8 cellular contexts compared by ENCODE assay signal in the genomic region with DNA sequence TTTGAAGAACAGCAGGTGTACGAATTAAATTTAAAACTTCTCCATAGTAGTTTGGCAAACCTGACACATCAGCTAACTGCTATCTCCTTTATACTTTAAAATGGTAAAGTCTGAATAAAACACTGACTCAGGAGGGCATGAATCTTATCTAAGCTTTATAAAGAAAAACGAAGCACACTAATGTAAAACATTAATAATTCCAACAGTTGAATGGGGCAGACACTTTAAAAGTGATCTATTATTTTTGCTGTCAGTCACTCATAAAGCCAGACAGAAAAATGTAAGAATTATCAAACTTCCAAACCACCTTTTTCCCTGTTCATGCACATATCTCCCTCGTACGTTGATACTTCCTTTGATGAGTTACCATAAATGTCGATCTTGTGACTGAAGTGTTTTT. TPM values are rescaled to one million over a fixed set of nuclear protein-coding genes. Genes with fewer than 3 reads are reported as not detected.
DNase-seq lines count a peak whose midpoint lies in the region; ATAC-seq and TF ChIP-seq lines count a peak whose summit lies in the region.

No MANE protein-coding gene starts in this region.

- H3K4me1 ChIP-seq in adipocyte (ENCODE audit: control insufficient read depth, insufficient read depth, low read length) (peaks cover 46% of the 10 kb centered on the region), liver (ENCODE audit: control insufficient read depth in 4 of 4, insufficient read depth in 4 of 4, low read length in 3 of 4) (peaks cover 3 to 42% (median 26%) of the 10 kb centered on the region in 4 donors), transverse colon (peaks cover 36 to 66% (median 51%) of the 10 kb centered on the region in 4 donors)

- TF ChIP-seq EP300 in transverse colon (IDR thresholded peaks at IDR 0.05; ENCODE audit: low read depth) = no peak

- no peaks in the 10 kb centered on the region for H3K9me3 Mint-ChIP-seq in activated naive CD4-positive, alpha-beta T cell treated with anti-CD3 and anti-CD28 coated beads for 36 hours

- H3K27me3 ChIP-seq in adipocyte (replicated peaks; ENCODE audit: control insufficient read depth, insufficient read depth, low read length) (no peaks in the 10 kb centered on the region), liver (ENCODE audit: control insufficient read depth in 4 of 4, insufficient read depth in 4 of 4, low read length in 3 of 4) (no peaks in the 10 kb centered on the region), transverse colon (no peaks in the 10 kb centered on the region), H7 (ENCODE audit: control insufficient read depth, insufficient read depth, low read length) (no peaks in the 10 kb centered on the region)

- TF ChIP-seq CTCF in liver (IDR thresholded peaks at IDR 0.05; ENCODE audit: low read depth, low read length, missing input control) (no peak), transverse colon (IDR thresholded peaks at IDR 0.05) (no peak)

- no peak for TF ChIP-seq POLR2A in transverse colon (IDR thresholded peaks at IDR 0.05)

- peak overlapping the region; percentile 100 for H3K4me3 ChIP-seq in adipocyte (ENCODE audit: low read length)
- peak overlapping the region; percentile 71 to 84 (median 79) for H3K4me3 ChIP-seq in liver (ENCODE audit: low read depth in 1 of 3, low read length in 3 of 3)
- peak overlapping the region in 2 of 4 donors; percentile 73 to 92 for H3K4me3 ChIP-seq in transverse colon
- H3K4me3 ChIP-seq in H7 (ENCODE audit: insufficient read depth, low read depth, low read length) = no peak overlapping the region

- intact Hi-C loops in activated naive CD4-positive, alpha-beta T cell treated with anti-CD3 and anti-CD28 coated beads for 36 hours (cut with micrococcal nuclease) = loop anchor here (10.0 kb wide), 2 partner anchors 810 to 890 kb away; no protein-coding TSS in a partner anchor
- intact Hi-C loops in transverse colon (cut with DNase I; ENCODE audit: low total_unique reads) = no loop called here

- H3K27ac ChIP-seq in liver (ENCODE audit: low read depth in 1 of 2, low read length in 2 of 2) = no peak overlapping the region
- peak overlapping the region; percentile 97 to 100 (median 100) for H3K27ac ChIP-seq in transverse colon

- no peaks in the 10 kb centered on the region for H3K27me3 Mint-ChIP-seq in activated naive CD4-positive, alpha-beta T cell treated with anti-CD3 and anti-CD28 coated beads for 36 hours (ENCODE audit: low read depth)

- H3K4me1 Mint-ChIP-seq in activated naive CD4-positive, alpha-beta T cell treated with anti-CD3 and anti-CD28 coated beads for 36 hours (ENCODE audit: low read depth) = peaks cover 47% of the 10 kb centered on the region

- H3K4me3 Mint-ChIP-seq in activated naive CD4-positive, alpha-beta T cell treated with anti-CD3 and anti-CD28 coated beads for 36 hours = peak overlapping the region; percentile 20

- no peak for TF ChIP-seq RAD21 in liver (IDR thresholded peaks at IDR 0.05)

- H3K27ac Mint-ChIP-seq in activated naive CD4-positive, alpha-beta T cell treated with anti-CD3 and anti-CD28 coated beads for 36 hours = no peak overlapping the region

- H3K36me3 Mint-ChIP-seq in activated naive CD4-positive, alpha-beta T cell treated with anti-CD3 and anti-CD28 coated beads for 36 hours (ENCODE audit: low read depth) = peaks cover 16% of the 10 kb centered on the region

- ATAC-seq in HG02885 (IDR thresholded peaks at IDR 0.05; ENCODE audit: poor library complexity, unreplicated experiment) (no peak), GM18867 (IDR thresholded peaks at IDR 0.05; ENCODE audit: unreplicated experiment) (no peak)

- H3K36me3 ChIP-seq in adipocyte (ENCODE audit: control insufficient read depth, insufficient read depth, low read length, severe bottlenecking) (peaks cover 16% of the 10 kb centered on the region), liver (ENCODE audit: control insufficient read depth in 4 of 4, insufficient read depth in 3 of 4, low read depth in 1 of 4, low read length in 3 of 4) (no peaks in the 10 kb centered on the region), transverse colon (no peaks in the 10 kb centered on the region), H7 (replicated peaks; ENCODE audit: control insufficient read depth, insufficient read depth, low read length) (no peaks in the 10 kb centered on the region)

- WGBS in liver = 44% methylated on average over 5 of the region's 5 CpGs
- WGBS in transverse colon (ENCODE audit: low coverage in 1 of 2), 2 donors = 34 to 37% methylated on average over 5 of the region's 5 CpGs

- H3K9ac ChIP-seq in adipocyte (ENCODE audit: low read length) = peak overlapping the region; percentile 100
- H3K9ac ChIP-seq in liver (ENCODE audit: low read depth in 1 of 2, low read length in 2 of 2) = peak overlapping the region; percentile 1 to 12

- DNase-seq in activated naive CD4-positive, alpha-beta T cell treated with anti-CD3 and anti-CD28 coated beads for 36 hours = no peak
- DNase-seq in activated naive CD4-positive, alpha-beta T cell treated with Interleukin-2 at 50 U/mL for 16 hours = no peak
- DNase-seq in adipocyte (ENCODE audit: low read depth) = no peak
- no peak for DNase-seq in transverse colon
- no peak for DNase-seq in H7

- CTCF ChIA-PET in activated naive CD4-positive, alpha-beta T cell treated with anti-CD3 and anti-CD28 coated beads for 36 hours (lab: Charles Lee) = interaction anchor here (1.4 kb wide), 1 partner anchor 197 kb away, joined by 4 read pairs; no protein-coding TSS in a partner anchor

- H3K9me3 ChIP-seq in adipocyte (ENCODE audit: control insufficient read depth, low read length) = no peaks in the 10 kb centered on the region
- H3K9me3 ChIP-seq in liver (ENCODE audit: control insufficient read depth in 4 of 4, low read length in 3 of 4) = no peaks in the 10 kb centered on the region
- H3K9me3 ChIP-seq in transverse colon = no peaks in the 10 kb centered on the region

- in situ Hi-C loops in transverse colon (cut with MboI; ENCODE audit: low pct_ligation_motif_present in 1 of 4, low pct_unique_long_range_greater_than_20kb in 1 of 4, low sequenced_read_pairs in 3 of 4) = no loop called here

TF ChIP-seq in liver, 16 proteins besides CTCF, POLR2A, EP300 and RAD21:
- TF ChIP-seq TAF1 (conservative IDR thresholded peaks at IDR 0.05) = no peak
- TF ChIP-seq, protein P1, sequence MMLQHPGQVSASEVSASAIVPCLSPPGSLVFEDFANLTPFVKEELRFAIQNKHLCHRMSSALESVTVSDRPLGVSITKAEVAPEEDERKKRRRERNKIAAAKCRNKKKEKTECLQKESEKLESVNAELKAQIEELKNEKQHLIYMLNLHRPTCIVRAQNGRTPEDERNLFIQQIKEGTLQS (IDR thresholded peaks at IDR 0.05) = no peak
- no peak for TF ChIP-seq HNF4A (conservative IDR thresholded peaks at IDR 0.05)
- no peak for TF ChIP-seq YY1 (IDR thresholded peaks at IDR 0.05)
- TF ChIP-seq HNF4G (IDR thresholded peaks at IDR 0.05) = no peak
- TF ChIP-seq RXRA (IDR thresholded peaks at IDR 0.05) = no peak
- no peak for TF ChIP-seq GABPA (IDR thresholded peaks at IDR 0.05 in 1 of 2, conservative IDR thresholded peaks at IDR 0.05 in 1 of 2)
- TF ChIP-seq ZBTB33 (IDR thresholded peaks at IDR 0.05) = no peak
- TF ChIP-seq FOXA1 (IDR thresholded peaks at IDR 0.05) = no peak
- no peak for TF ChIP-seq EGR1 (IDR thresholded peaks at IDR 0.05; ENCODE audit: low read depth in 2 of 2)
TF ChIP-seq in liver: peak in this region for 0.

RNA-seq across cellular contexts. Expression of gene ARF4, which starts 2.6 kb away (rescaled TPM):
- 10 to 100 TPM; 49.0 to 50.8 TPM for total RNA-seq in activated naive CD4-positive, alpha-beta T cell treated with anti-CD3 and anti-CD28 coated beads for 36 hours
- total RNA-seq in liver (10 to 100 TPM; 90.0 to 93.2 TPM), transverse colon (100 to 1,000 TPM in 2 of 4 donors, 10 to 100 TPM in 2; 89.6 to 109 (median 98.2) TPM)
- 100 to 1,000 TPM; 119 to 143 TPM for polyA plus RNA-seq in liver
- total RNA-seq in H7 (2014; rRNA removed; shearing (Covaris generic)) = 152 and 153 TPM in 2 replicates

RNA-seq across cellular contexts. Expression of gene PDE12, which starts 38.5 kb away (rescaled TPM):
- total RNA-seq in activated naive CD4-positive, alpha-beta T cell treated with anti-CD3 and anti-CD28 coated beads for 36 hours = 10 to 100 TPM; 15.3 to 15.6 TPM
- total RNA-seq in liver (10 to 100 TPM; 13.1 to 17.8 TPM), transverse colon (10 to 100 TPM in 3 of 4 donors, 1 to 10 TPM in 1; 4.2 to 34.8 (median 19.3) TPM)
- 1 to 10 TPM; 4.8 to 9.9 TPM for polyA plus RNA-seq in liver
- 13.2 and 16.1 TPM in 2 replicates for total RNA-seq in H7 (2014; rRNA removed; shearing (Covaris generic))

RNA-seq across cellular contexts. Expression of gene DNAH12, which starts 50.4 kb away (rescaled TPM):
- under 1 TPM in 1 of 2 experiments, not detected in 1; 0.05 TPM for total RNA-seq in activated naive CD4-positive, alpha-beta T cell treated with anti-CD3 and anti-CD28 coated beads for 36 hours
- total RNA-seq in liver (under 1 TPM; 0.05 to 0.08 TPM), transverse colon (not detected)
- under 1 TPM in 1 of 2 donors, not detected in 1; 0.08 TPM for polyA plus RNA-seq in liver
- total RNA-seq in H7 (2014; rRNA removed; shearing (Covaris generic)) = not detected in 2 replicates

Comparison
In these comparisons a context has a peak if more than half of its experiments do, and no peak if none do; other contexts are left out.
1. H3K27ac ChIP-seq: peak in transverse colon (4 of 4); none in liver (0 of 2).